Comparison of ENCODE assay signal across 23 cellular contexts in genomic region chr15:25403771-25404170, GRCh38.
"Had no signal": no experiment of that assay in that cellular context is flagged by ENCODE, and none has a peak within 500 bp of the region (broad histone marks: within the 10 kb centered on the region; RNA-seq: fewer than 3 reads in every experiment).

No MANE protein-coding gene starts in this region.

- H3K27ac Mint-ChIP-seq: activated T-helper 1 cell treated with anti-CD3 and anti-CD28 coated beads, Interleukin-12 subunit alpha, Interleukin-12 subunit beta, Interleukin-2, Interleukin-4 antibody, amounts not matched to agents 30 ng/mL and 10 ng/mL and 1 ng/mL, durations not matched to agents 14 hours and 24 hours and 36 hours; natural killer cell treated with Interleukin-12 subunit alpha and Interleukin-12 subunit beta and Interleukin-15 and Interleukin-18, amount 100 ng/mL, for 72 hours; progenitor cell of endocrine pancreas; T-helper 2 cell treated with Interferon-gamma antibody and Interleukin-4, amounts not matched to agents 5 μg/mL and 100 μg/mL, for 36 hours had no signal

- ATAC-seq: natural killer cell treated with Interleukin-12 subunit alpha and Interleukin-12 subunit beta and Interleukin-15 and Interleukin-18, amount 100 ng/mL, for 72 hours; right cardiac atrium; stimulated activated naive CD8-positive, alpha-beta T cell treated with anti-CD3 and anti-CD28 coated beads, Interleukin-15, Interleukin-2, amounts not matched to agents 100 U/mL and 50 U/mL, for 24 hours had no signal

- H3K27ac ChIP-seq: brain microvascular endothelial cell, coronary artery, skin epidermis had no signal

- DNase-seq: activated CD4-positive, alpha-beta T cell treated with anti-CD3 and anti-CD28 coated beads, Interleukin-2, amount 50 U/mL, for 1 hour; activated CD8-positive, alpha-beta memory T cell treated with anti-CD3 and anti-CD28 coated beads for 24 hours; activated naive CD4-positive, alpha-beta T cell; anterior cingulate cortex; brain microvascular endothelial cell; effector CD4-positive, alpha-beta T cell; foreskin fibroblast; glutamatergic neuron; kidney glomerular epithelial cell; mesendoderm; occipital lobe; right cardiac atrium; stimulated activated CD4-positive, alpha-beta T cell treated with anti-CD3 and anti-CD28 coated beads, Interleukin-15, amount 100 ng/mL, for 24 hours; stimulated activated CD4-positive, alpha-beta T cell treated with anti-CD3 and anti-CD28 coated beads, Interleukin-4, amount 100 ng/mL, for 1 hour; stimulated activated naive CD8-positive, alpha-beta T cell treated with anti-CD3 and anti-CD28 coated beads, Interleukin-15, Interleukin-2, amounts not matched to agents 100 U/mL and 50 U/mL, for 24 hours; trophoblast cell had no signal

- H3K9me3 Mint-ChIP-seq: central memory CD8-positive, alpha-beta T cell; natural killer cell treated with Interleukin-12 subunit alpha and Interleukin-12 subunit beta and Interleukin-15 and Interleukin-18, amount 100 ng/mL, for 72 hours had no signal

- H3K4me3 ChIP-seq: coronary artery, skin epidermis had no signal

- H3K27me3 Mint-ChIP-seq: central memory CD8-positive, alpha-beta T cell; natural killer cell treated with Interleukin-12 subunit alpha and Interleukin-12 subunit beta and Interleukin-15 and Interleukin-18, amount 100 ng/mL, for 72 hours; progenitor cell of endocrine pancreas had no signal

- H3K27me3 ChIP-seq: brain microvascular endothelial cell had no signal

- H3K4me3 Mint-ChIP-seq: activated T-helper 1 cell treated with anti-CD3 and anti-CD28 coated beads, Interleukin-12 subunit alpha, Interleukin-12 subunit beta, Interleukin-2, Interleukin-4 antibody, amounts not matched to agents 30 ng/mL and 10 ng/mL and 1 ng/mL, durations not matched to agents 14 hours and 24 hours and 36 hours; central memory CD8-positive, alpha-beta T cell; natural killer cell treated with Interleukin-12 subunit alpha and Interleukin-12 subunit beta and Interleukin-15 and Interleukin-18, amount 100 ng/mL, for 72 hours; T-helper 2 cell treated with Interferon-gamma antibody and Interleukin-4, amounts not matched to agents 5 μg/mL and 100 μg/mL, for 36 hours had no signal
